ENCODE assay signal across 8 cellular contexts in genomic region chr17:36602924-36603384, GRCh38. TPM values are rescaled to one million over a fixed set of nuclear protein-coding genes. Genes with fewer than 3 reads are reported as not detected.
A peak's percentile ranks its signal among the peaks of the same experiment; 100 is the strongest.
DNase-seq lines count a peak whose midpoint lies in the region; ATAC-seq, FAIRE-seq and TF ChIP-seq lines count a peak whose summit lies in the region.

No MANE protein-coding gene starts in this region.

- H3K27ac ChIP-seq in SK-N-MC: no peak overlapping the region

- TF ChIP-seq CTCF in progenitor cell of endocrine pancreas (IDR thresholded peaks at IDR 0.05; ENCODE audit: unreplicated experiment): peak; percentile 88

- H3K27ac Mint-ChIP-seq in activated naive CD4-positive, alpha-beta T cell treated with anti-CD3 and anti-CD28 coated beads, Interleukin-2, amount 50 U/mL, for 24 hours: peak overlapping the region; percentile 4
- H3K27ac Mint-ChIP-seq in progenitor cell of endocrine pancreas: no peak overlapping the region

- H3K4me3 Mint-ChIP-seq in activated naive CD4-positive, alpha-beta T cell treated with anti-CD3 and anti-CD28 coated beads, Interleukin-2, amount 50 U/mL, for 24 hours: peak overlapping the region; percentile 92
- H3K4me3 Mint-ChIP-seq in progenitor cell of endocrine pancreas (ENCODE audit: low read depth): peak overlapping the region; percentile 86

- H3K36me3 Mint-ChIP-seq in activated naive CD4-positive, alpha-beta T cell treated with anti-CD3 and anti-CD28 coated beads, Interleukin-2, amount 50 U/mL, for 24 hours: no peaks in the 10 kb centered on the region
- H3K36me3 Mint-ChIP-seq in progenitor cell of endocrine pancreas (ENCODE audit: insufficient read depth): peaks cover 6% of the 10 kb centered on the region

- H3K4me3 ChIP-seq in SK-N-MC: peak overlapping the region; percentile 98

- peaks cover 41% of the 10 kb centered on the region for H3K4me1 Mint-ChIP-seq in activated naive CD4-positive, alpha-beta T cell treated with anti-CD3 and anti-CD28 coated beads, Interleukin-2, amount 50 U/mL, for 24 hours
- peaks cover 19% of the 10 kb centered on the region for H3K4me1 Mint-ChIP-seq in progenitor cell of endocrine pancreas (ENCODE audit: low read depth)

- ATAC-seq in HG03354 (IDR thresholded peaks at IDR 0.05; ENCODE audit: poor library complexity, severe bottlenecking, unreplicated experiment): no peak

- DNase-seq in DMS79 treated with DMSO at 0.1 percent for 48 hours (lab: John Stamatoyannopoulos, UW): peak; percentile 61
- peak; percentile 67 for DNase-seq in LoVo (ENCODE audit: low spot score)
- DNase-seq in SK-N-MC (ENCODE audit: low read depth, low spot score): peak; percentile 47
- peak; percentile 50 for DNase-seq in cardiac septum (ENCODE audit: low spot score)
- DNase-seq in progenitor cell of endocrine pancreas (ENCODE audit: low spot score, unreplicated experiment): peak; percentile 45
- peak; percentile 80 for DNase-seq in urothelium cell line (ENCODE audit: low spot score)

- no peak for FAIRE-seq in urothelium cell line (lab: Jason Lieb, UNC)

- H3K9me3 Mint-ChIP-seq in activated naive CD4-positive, alpha-beta T cell treated with anti-CD3 and anti-CD28 coated beads, Interleukin-2, amount 50 U/mL, for 24 hours: no peaks in the 10 kb centered on the region
- no peaks in the 10 kb centered on the region for H3K9me3 Mint-ChIP-seq in progenitor cell of endocrine pancreas (ENCODE audit: low read depth)

- H3K27me3 Mint-ChIP-seq in activated naive CD4-positive, alpha-beta T cell treated with anti-CD3 and anti-CD28 coated beads, Interleukin-2, amount 50 U/mL, for 24 hours: no peaks in the 10 kb centered on the region
- no peaks in the 10 kb centered on the region for H3K27me3 Mint-ChIP-seq in progenitor cell of endocrine pancreas

- intact Hi-C loops in cardiac septum (cut with DNase I): loop anchor here (5.0 kb wide), 2 partner anchors 66 to 344 kb away; partner anchors contain the start of gene AATF

- peak overlapping the region; percentile 93 for H3K9ac ChIP-seq in SK-N-MC (ENCODE audit: insufficient read length)

- no peaks in the 10 kb centered on the region for H3K36me3 ChIP-seq in SK-N-MC (ENCODE audit: insufficient read depth, low read length)

- no peaks in the 10 kb centered on the region for H3K9me3 ChIP-seq in SK-N-MC (ENCODE audit: low read depth, low read length)

RNA-seq across cellular contexts. Expression of gene MRM1, which starts 1.6 kb away (rescaled TPM):
- total RNA-seq in cardiac septum (7.0 TPM), progenitor cell of endocrine pancreas (6.6 and 7.1 TPM in 2 replicates)

RNA-seq across cellular contexts. Expression of gene DHRS11, which starts 11.3 kb away (rescaled TPM):
- total RNA-seq in cardiac septum: 15.3 TPM
- 12.0 and 15.7 TPM in 2 replicates for total RNA-seq in progenitor cell of endocrine pancreas

RNA-seq across cellular contexts. Expression of gene GGNBP2, which starts 58.2 kb away (rescaled TPM):
- total RNA-seq in cardiac septum (50.2 TPM), progenitor cell of endocrine pancreas (74.2 and 75.3 TPM in 2 replicates)
